In genomic region chr7:120184866-120185265, GRCh38 we compare ENCODE assay signal across 16 cellular contexts.
"Had no signal": no experiment of that assay in that cellular context is flagged by ENCODE, and none has a peak within 500 bp of the region (broad histone marks: within the 10 kb centered on the region; RNA-seq: fewer than 3 reads in every experiment).

No MANE protein-coding gene starts in this region.

- H3K27me3 Mint-ChIP-seq: activated naive CD8-positive, alpha-beta T cell treated with anti-CD3 and anti-CD28 coated beads for 36 hours; T-cell had no signal

- H3K27ac ChIP-seq: breast epithelium, sigmoid colon, suprapubic skin had no signal

- H3K4me3 ChIP-seq: breast epithelium, sigmoid colon, suprapubic skin had no signal

- H3K9me3 Mint-ChIP-seq: nephron had no signal

- ATAC-seq: activated CD4-positive, CD25-positive, alpha-beta regulatory T cell treated with anti-CD3 and anti-CD28 coated beads, Interleukin-2, amount 50 U/mL, for 24 hours; T-cell had no signal

- H3K36me3 Mint-ChIP-seq: activated naive CD8-positive, alpha-beta T cell treated with anti-CD3 and anti-CD28 coated beads for 36 hours; T-cell had no signal

- H3K27me3 ChIP-seq: breast epithelium, sigmoid colon, suprapubic skin had no signal

- H3K4me1 ChIP-seq: breast epithelium, sigmoid colon, suprapubic skin had no signal

- H3K9ac ChIP-seq: SK-N-SH had no signal

- H3K4me2 ChIP-seq: SK-N-SH had no signal

- DNase-seq: activated naive CD8-positive, alpha-beta T cell treated with anti-CD3 and anti-CD28 coated beads for 36 hours; erythroblast; hippocampal formation; nucleus accumbens; posterior cingulate gyrus; sigmoid colon; SK-N-SH; stimulated activated CD4-positive, alpha-beta T cell treated with anti-CD3 and anti-CD28 coated beads, Interleukin-2, amount 100 ng/mL, for 48 hours; stimulated activated naive CD4-positive, alpha-beta T cell; T-cell; T-helper 9 cell had no signal

- H3K9me3 ChIP-seq: breast epithelium, sigmoid colon, SK-N-SH, suprapubic skin had no signal

- H3K36me3 ChIP-seq: breast epithelium, sigmoid colon, suprapubic skin had no signal

- H3K4me1 Mint-ChIP-seq: activated naive CD8-positive, alpha-beta T cell treated with anti-CD3 and anti-CD28 coated beads for 36 hours; nephron; T-cell had no signal

- H3K4me3 Mint-ChIP-seq: activated naive CD8-positive, alpha-beta T cell treated with anti-CD3 and anti-CD28 coated beads for 36 hours; activated T-helper 1 cell treated with anti-CD3 and anti-CD28 coated beads, Interleukin-12 subunit alpha, Interleukin-12 subunit beta, Interleukin-2, Interleukin-4 antibody, amounts not matched to agents 30 ng/mL and 10 ng/mL and 1 ng/mL, durations not matched to agents 14 hours and 24 hours and 36 hours; nephron; T-cell had no signal

- H3K9me2 ChIP-seq: SK-N-SH had no signal

- H3K27ac Mint-ChIP-seq: activated naive CD8-positive, alpha-beta T cell treated with anti-CD3 and anti-CD28 coated beads for 36 hours; activated T-helper 1 cell treated with anti-CD3 and anti-CD28 coated beads, Interleukin-12 subunit alpha, Interleukin-12 subunit beta, Interleukin-2, Interleukin-4 antibody, amounts not matched to agents 30 ng/mL and 10 ng/mL and 1 ng/mL, durations not matched to agents 14 hours and 24 hours and 36 hours; nephron; T-cell had no signal
